In genomic region chr1:171485375-171486047, GRCh38 we compare ENCODE assay signal across 1 cellular context.
A peak's percentile ranks its signal among the peaks of the same experiment; 100 is the strongest.
TF ChIP-seq lines count a peak whose summit lies in the region.

Gene PRRC2C, plus strand, starts transcription at chr1:171485530. Its CDS starts 26,559 bp downstream, at chr1:171512089.

TF ChIP-seq in HepG2, 621 proteins besides CTCF, POLR2A, EP300 and RAD21 (continued from another document and continues in another):
- no peak for TF ChIP-seq MYNN (CRISPR knock-in tag; IDR thresholded peaks at IDR 0.05; ENCODE audit: low read depth)
- TF ChIP-seq ZSCAN9 (CRISPR knock-in tag; IDR thresholded peaks at IDR 0.05; ENCODE audit: borderline replicate concordance), result peak; percentile 56; the same call in 1 of the 2 replicates
- 0 out of 2 replicates have a peak, but pooled peaks have one; percentile 37 for TF ChIP-seq DZIP1 (CRISPR knock-in tag; IDR thresholded peaks at IDR 0.05)
- TF ChIP-seq, protein P1, sequence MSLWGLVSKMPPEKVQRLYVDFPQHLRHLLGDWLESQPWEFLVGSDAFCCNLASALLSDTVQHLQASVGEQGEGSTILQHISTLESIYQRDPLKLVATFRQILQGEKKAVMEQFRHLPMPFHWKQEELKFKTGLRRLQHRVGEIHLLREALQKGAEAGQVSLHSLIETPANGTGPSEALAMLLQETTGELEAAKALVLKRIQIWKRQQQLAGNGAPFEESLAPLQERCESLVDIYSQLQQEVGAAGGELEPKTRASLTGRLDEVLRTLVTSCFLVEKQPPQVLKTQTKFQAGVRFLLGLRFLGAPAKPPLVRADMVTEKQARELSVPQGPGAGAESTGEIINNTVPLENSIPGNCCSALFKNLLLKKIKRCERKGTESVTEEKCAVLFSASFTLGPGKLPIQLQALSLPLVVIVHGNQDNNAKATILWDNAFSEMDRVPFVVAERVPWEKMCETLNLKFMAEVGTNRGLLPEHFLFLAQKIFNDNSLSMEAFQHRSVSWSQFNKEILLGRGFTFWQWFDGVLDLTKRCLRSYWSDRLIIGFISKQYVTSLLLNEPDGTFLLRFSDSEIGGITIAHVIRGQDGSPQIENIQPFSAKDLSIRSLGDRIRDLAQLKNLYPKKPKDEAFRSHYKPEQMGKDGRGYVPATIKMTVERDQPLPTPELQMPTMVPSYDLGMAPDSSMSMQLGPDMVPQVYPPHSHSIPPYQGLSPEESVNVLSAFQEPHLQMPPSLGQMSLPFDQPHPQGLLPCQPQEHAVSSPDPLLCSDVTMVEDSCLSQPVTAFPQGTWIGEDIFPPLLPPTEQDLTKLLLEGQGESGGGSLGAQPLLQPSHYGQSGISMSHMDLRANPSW (CRISPR knock-in tag; IDR thresholded peaks at IDR 0.05; ENCODE audit: borderline replicate concordance), result peak; percentile 96
- TF ChIP-seq HNRNPUL1 (IDR thresholded peaks at IDR 0.05; ENCODE audit: low read depth, low read length), result no peak
- TF ChIP-seq PAWR (CRISPR knock-in tag; IDR thresholded peaks at IDR 0.05; ENCODE audit: borderline replicate concordance), result no peak
- no peak for TF ChIP-seq RBM22 (optimal IDR thresholded peaks at IDR 0.05; ENCODE audit: low read length)
- TF ChIP-seq ELF3 (CRISPR knock-in tag; IDR thresholded peaks at IDR 0.05), result 0 out of 2 replicates have a peak, but pooled peaks have one; percentile 43
- TF ChIP-seq, protein P2, sequence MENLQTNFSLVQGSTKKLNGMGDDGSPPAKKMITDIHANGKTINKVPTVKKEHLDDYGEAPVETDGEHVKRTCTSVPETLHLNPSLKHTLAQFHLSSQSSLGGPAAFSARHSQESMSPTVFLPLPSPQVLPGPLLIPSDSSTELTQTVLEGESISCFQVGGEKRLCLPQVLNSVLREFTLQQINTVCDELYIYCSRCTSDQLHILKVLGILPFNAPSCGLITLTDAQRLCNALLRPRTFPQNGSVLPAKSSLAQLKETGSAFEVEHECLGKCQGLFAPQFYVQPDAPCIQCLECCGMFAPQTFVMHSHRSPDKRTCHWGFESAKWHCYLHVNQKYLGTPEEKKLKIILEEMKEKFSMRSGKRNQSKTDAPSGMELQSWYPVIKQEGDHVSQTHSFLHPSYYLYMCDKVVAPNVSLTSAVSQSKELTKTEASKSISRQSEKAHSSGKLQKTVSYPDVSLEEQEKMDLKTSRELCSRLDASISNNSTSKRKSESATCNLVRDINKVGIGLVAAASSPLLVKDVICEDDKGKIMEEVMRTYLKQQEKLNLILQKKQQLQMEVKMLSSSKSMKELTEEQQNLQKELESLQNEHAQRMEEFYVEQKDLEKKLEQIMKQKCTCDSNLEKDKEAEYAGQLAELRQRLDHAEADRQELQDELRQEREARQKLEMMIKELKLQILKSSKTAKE (CRISPR knock-in tag; IDR thresholded peaks at IDR 0.05; ENCODE audit: borderline replicate concordance), result no peak
- no peak for TF ChIP-seq ARNT (IDR thresholded peaks at IDR 0.05)
- no peak for TF ChIP-seq ZNF580 (CRISPR knock-in tag; IDR thresholded peaks at IDR 0.05; ENCODE audit: borderline replicate concordance, low read depth)
- TF ChIP-seq, protein P3, sequence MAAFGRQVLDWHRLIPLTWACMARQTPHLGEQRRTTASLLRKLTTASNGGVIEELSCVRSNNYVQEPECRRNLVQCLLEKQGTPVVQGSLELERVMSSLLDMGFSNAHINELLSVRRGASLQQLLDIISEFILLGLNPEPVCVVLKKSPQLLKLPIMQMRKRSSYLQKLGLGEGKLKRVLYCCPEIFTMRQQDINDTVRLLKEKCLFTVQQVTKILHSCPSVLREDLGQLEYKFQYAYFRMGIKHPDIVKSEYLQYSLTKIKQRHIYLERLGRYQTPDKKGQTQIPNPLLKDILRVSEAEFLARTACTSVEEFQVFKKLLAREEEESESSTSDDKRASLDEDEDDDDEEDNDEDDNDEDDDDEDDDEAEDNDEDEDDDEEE (CRISPR knock-in tag; IDR thresholded peaks at IDR 0.05), result no peak
- TF ChIP-seq, protein P4, sequence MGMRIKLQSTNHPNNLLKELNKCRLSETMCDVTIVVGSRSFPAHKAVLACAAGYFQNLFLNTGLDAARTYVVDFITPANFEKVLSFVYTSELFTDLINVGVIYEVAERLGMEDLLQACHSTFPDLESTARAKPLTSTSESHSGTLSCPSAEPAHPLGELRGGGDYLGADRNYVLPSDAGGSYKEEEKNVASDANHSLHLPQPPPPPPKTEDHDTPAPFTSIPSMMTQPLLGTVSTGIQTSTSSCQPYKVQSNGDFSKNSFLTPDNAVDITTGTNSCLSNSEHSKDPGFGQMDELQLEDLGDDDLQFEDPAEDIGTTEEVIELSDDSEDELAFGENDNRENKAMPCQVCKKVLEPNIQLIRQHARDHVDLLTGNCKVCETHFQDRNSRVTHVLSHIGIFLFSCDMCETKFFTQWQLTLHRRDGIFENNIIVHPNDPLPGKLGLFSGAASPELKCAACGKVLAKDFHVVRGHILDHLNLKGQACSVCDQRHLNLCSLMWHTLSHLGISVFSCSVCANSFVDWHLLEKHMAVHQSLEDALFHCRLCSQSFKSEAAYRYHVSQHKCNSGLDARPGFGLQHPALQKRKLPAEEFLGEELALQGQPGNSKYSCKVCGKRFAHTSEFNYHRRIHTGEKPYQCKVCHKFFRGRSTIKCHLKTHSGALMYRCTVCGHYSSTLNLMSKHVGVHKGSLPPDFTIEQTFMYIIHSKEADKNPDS (CRISPR knock-in tag; IDR thresholded peaks at IDR 0.05), result no peak
- TF ChIP-seq TCF12 (IDR thresholded peaks at IDR 0.05), result no peak
- no peak for TF ChIP-seq TCF12 (CRISPR knock-in tag; IDR thresholded peaks at IDR 0.05)
- 0 out of 2 replicates have a peak, but pooled peaks have one; percentile 48 for TF ChIP-seq DNMT3B (CRISPR knock-in tag; conservative IDR thresholded peaks at IDR 0.05)
- TF ChIP-seq MLLT10 (CRISPR knock-in tag; IDR thresholded peaks at IDR 0.05), result no peak
- TF ChIP-seq, protein P5, sequence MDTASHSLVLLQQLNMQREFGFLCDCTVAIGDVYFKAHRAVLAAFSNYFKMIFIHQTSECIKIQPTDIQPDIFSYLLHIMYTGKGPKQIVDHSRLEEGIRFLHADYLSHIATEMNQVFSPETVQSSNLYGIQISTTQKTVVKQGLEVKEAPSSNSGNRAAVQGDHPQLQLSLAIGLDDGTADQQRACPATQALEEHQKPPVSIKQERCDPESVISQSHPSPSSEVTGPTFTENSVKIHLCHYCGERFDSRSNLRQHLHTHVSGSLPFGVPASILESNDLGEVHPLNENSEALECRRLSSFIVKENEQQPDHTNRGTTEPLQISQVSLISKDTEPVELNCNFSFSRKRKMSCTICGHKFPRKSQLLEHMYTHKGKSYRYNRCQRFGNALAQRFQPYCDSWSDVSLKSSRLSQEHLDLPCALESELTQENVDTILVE (CRISPR knock-in tag; IDR thresholded peaks at IDR 0.05), result no peak
- TF ChIP-seq HCFC1 (IDR thresholded peaks at IDR 0.05; ENCODE audit: low read depth, low read length), result peak; percentile 31; the same call in 1 of the 2 replicates
- peak; percentile 74; the same call in 1 of the 2 replicates for TF ChIP-seq ZNF614 (CRISPR knock-in tag; IDR thresholded peaks at IDR 0.05; ENCODE audit: borderline replicate concordance)
- peak; percentile 68; the same call in 1 of the 2 replicates for TF ChIP-seq NFATC3 (CRISPR knock-in tag; IDR thresholded peaks at IDR 0.05)
- TF ChIP-seq SPEN (CRISPR knock-in tag; IDR thresholded peaks at IDR 0.05; ENCODE audit: low read depth), result peak; percentile 83
- no peak for TF ChIP-seq KLF12 (CRISPR knock-in tag; IDR thresholded peaks at IDR 0.05; ENCODE audit: borderline replicate concordance)
- peak; percentile 58; the same call in 1 of the 2 replicates for TF ChIP-seq NCOR1 (IDR thresholded peaks at IDR 0.05; ENCODE audit: borderline replicate concordance, low read length)
- TF ChIP-seq ZNF563 (CRISPR knock-in tag; IDR thresholded peaks at IDR 0.05), result peak; percentile 61; the same call in 1 of the 2 replicates
- TF ChIP-seq ZMYM3 (CRISPR knock-in tag; IDR thresholded peaks at IDR 0.05), result no peak
- peak; percentile 72 for TF ChIP-seq SALL1 (CRISPR knock-in tag; IDR thresholded peaks at IDR 0.05)
- no peak for TF ChIP-seq CC2D1A (CRISPR knock-in tag; IDR thresholded peaks at IDR 0.05)
- peak; percentile 85 to 98 for TF ChIP-seq HMGXB4 (CRISPR knock-in tag; IDR thresholded peaks at IDR 0.05; ENCODE audit: borderline replicate concordance in 1 of 2, low read depth in 1 of 2)
- TF ChIP-seq GPN1 (CRISPR knock-in tag; IDR thresholded peaks at IDR 0.05; ENCODE audit: borderline replicate concordance), result no peak
- no peak for TF ChIP-seq ZSCAN12 (CRISPR knock-in tag; IDR thresholded peaks at IDR 0.05)
- TF ChIP-seq ZNF543 (CRISPR knock-in tag; IDR thresholded peaks at IDR 0.05), result peak; percentile 68; the same call in 1 of the 2 replicates
- TF ChIP-seq, protein P6, sequence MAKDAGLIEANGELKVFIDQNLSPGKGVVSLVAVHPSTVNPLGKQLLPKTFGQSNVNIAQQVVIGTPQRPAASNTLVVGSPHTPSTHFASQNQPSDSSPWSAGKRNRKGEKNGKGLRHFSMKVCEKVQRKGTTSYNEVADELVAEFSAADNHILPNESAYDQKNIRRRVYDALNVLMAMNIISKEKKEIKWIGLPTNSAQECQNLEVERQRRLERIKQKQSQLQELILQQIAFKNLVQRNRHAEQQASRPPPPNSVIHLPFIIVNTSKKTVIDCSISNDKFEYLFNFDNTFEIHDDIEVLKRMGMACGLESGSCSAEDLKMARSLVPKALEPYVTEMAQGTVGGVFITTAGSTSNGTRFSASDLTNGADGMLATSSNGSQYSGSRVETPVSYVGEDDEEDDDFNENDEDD (CRISPR knock-in tag; IDR thresholded peaks at IDR 0.05; ENCODE audit: borderline replicate concordance), result peak; percentile 39; the same call in 1 of the 2 replicates
- TF ChIP-seq FOSL1 (CRISPR knock-in tag; IDR thresholded peaks at IDR 0.05; ENCODE audit: borderline replicate concordance), result no peak
- no peak for TF ChIP-seq CBX2 (IDR thresholded peaks at IDR 0.05; ENCODE audit: low read depth, low read length)
- TF ChIP-seq CBX2 (CRISPR knock-in tag; IDR thresholded peaks at IDR 0.05; ENCODE audit: low read depth), result no peak
- TF ChIP-seq NFAT5 (CRISPR knock-in tag; IDR thresholded peaks at IDR 0.05), result no peak
- TF ChIP-seq EED (CRISPR knock-in tag; IDR thresholded peaks at IDR 0.05), result 0 out of 2 replicates have a peak, but pooled peaks have one; percentile 26
- no peak for TF ChIP-seq MTF2 (CRISPR knock-in tag; IDR thresholded peaks at IDR 0.05; ENCODE audit: borderline replicate concordance)
